In genomic region chr4:7439699-7440098, GRCh38 we compare ENCODE assay signal across 35 cellular contexts. TPM values are rescaled to one million over a fixed set of nuclear protein-coding genes. Genes with fewer than 3 reads are reported as not detected.
"Had no signal": no experiment of that assay in that cellular context is flagged by ENCODE, and none has a peak within 500 bp of the region (broad histone marks: within the 10 kb centered on the region; RNA-seq: fewer than 3 reads in every experiment).

No MANE protein-coding gene starts in this region.

- H3K27ac ChIP-seq: coronary artery, esophagus muscularis mucosa, foreskin keratinocyte, gastroesophageal sphincter, heart left ventricle, hepatocyte, prostate gland, right atrium auricular region, sigmoid colon, testis, tibial artery, upper lobe of left lung had no signal

- H3K9me3 Mint-ChIP-seq: naive thymus-derived CD8-positive, alpha-beta T cell; stimulated activated effector memory CD8-positive, alpha-beta T cell treated with anti-CD3 and anti-CD28 coated beads, Interleukin-12 subunit alpha, Interleukin-12 subunit beta, amount 100 ng/mL, for 72 hours had no signal

- H3K27ac Mint-ChIP-seq: mesothelial cell of epicardium; naive thymus-derived CD8-positive, alpha-beta T cell; nephron progenitor cell; stimulated activated effector memory CD8-positive, alpha-beta T cell treated with anti-CD3 and anti-CD28 coated beads, Interleukin-12 subunit alpha, Interleukin-12 subunit beta, amount 100 ng/mL, for 72 hours had no signal

- H3K4me1 ChIP-seq: foreskin keratinocyte, prostate gland, tibial artery had no signal

- H3K4me2 ChIP-seq: hepatocyte, smooth muscle cell had no signal

- H3K4me3 Mint-ChIP-seq: mesothelial cell of epicardium; naive thymus-derived CD8-positive, alpha-beta T cell; nephron progenitor cell; stimulated activated effector memory CD8-positive, alpha-beta T cell treated with anti-CD3 and anti-CD28 coated beads, Interleukin-12 subunit alpha, Interleukin-12 subunit beta, amount 100 ng/mL, for 72 hours had no signal

- H3K4me3 ChIP-seq: coronary artery, esophagus muscularis mucosa, gastroesophageal sphincter, heart left ventricle, hepatocyte, lung, mucosa of descending colon, prostate gland, right atrium auricular region, sigmoid colon, smooth muscle cell, testis, tibial artery, upper lobe of left lung had no signal

- H3K36me3 Mint-ChIP-seq: mesothelial cell of epicardium; stimulated activated effector memory CD8-positive, alpha-beta T cell treated with anti-CD3 and anti-CD28 coated beads, Interleukin-12 subunit alpha, Interleukin-12 subunit beta, amount 100 ng/mL, for 72 hours had no signal

- H3K9me3 ChIP-seq: esophagus muscularis mucosa, gastroesophageal sphincter, mucosa of descending colon, prostate gland, right atrium auricular region, sigmoid colon, testis, tibial artery, upper lobe of left lung had no signal

- H3K79me2 ChIP-seq: hepatocyte had no signal

- DNase-seq: dermis blood vessel endothelial cell; effector memory CD4-positive, alpha-beta T cell; foreskin keratinocyte; kidney; mesenchymal stem cell; mucosa of descending colon; naive thymus-derived CD8-positive, alpha-beta T cell; nephron progenitor cell; nucleus accumbens; sigmoid colon; stimulated activated CD4-positive, alpha-beta T cell treated with anti-CD3 and anti-CD28 coated beads, Interleukin-12 subunit alpha, Interleukin-12 subunit beta, amount 100 ng/mL, for 4 hours; stimulated activated CD4-positive, alpha-beta T cell treated with anti-CD3 and anti-CD28 coated beads, Interleukin-2, amount 100 ng/mL, for 24 hours; stimulated activated CD4-positive, alpha-beta T cell treated with anti-CD3 and anti-CD28 coated beads, Interleukin-4, amount 100 ng/mL, for 24 hours; stimulated activated naive CD8-positive, alpha-beta T cell treated with anti-CD3 and anti-CD28 coated beads, Interleukin-15, Interleukin-2, amounts not matched to agents 100 U/mL and 50 U/mL, for 24 hours; substantia nigra; testis; tibial artery; upper lobe of left lung had no signal

- H3K36me3 ChIP-seq: esophagus muscularis mucosa, gastroesophageal sphincter, heart left ventricle, prostate gland, right atrium auricular region, sigmoid colon, tibial artery, upper lobe of left lung had no signal

- H2AFZ ChIP-seq: hepatocyte had no signal

- H3K27me3 ChIP-seq: esophagus muscularis mucosa, gastroesophageal sphincter, hepatocyte, right atrium auricular region, sigmoid colon, testis, upper lobe of left lung had no signal

RNA-seq across cellular contexts. Expression of gene PSAPL1, which starts 5.0 kb away (rescaled TPM):
- total RNA-seq: dermis blood vessel endothelial cell; endothelial cell of umbilical vein; epithelial cell of proximal tubule; esophagus muscularis mucosa; fibroblast of lung; foreskin keratinocyte; kidney; left lobe of liver; liver; mesothelial cell of epicardium; mucosa of descending colon; naive thymus-derived CD8-positive, alpha-beta T cell; osteocyte; sigmoid colon; smooth muscle cell had no signal
- polyA plus RNA-seq: endothelial cell of umbilical vein; fibroblast of lung; heart left ventricle; liver; naive thymus-derived CD8-positive, alpha-beta T cell; smooth muscle cell had no signal
